Comparison of ENCODE assay signal across 15 cellular contexts in genomic region chr13:65836066-65836465, GRCh38.
DNase-seq lines count a peak whose midpoint lies in the region; ATAC-seq, FAIRE-seq and TF ChIP-seq lines count a peak whose summit lies in the region.
"Had no signal": no experiment of that assay in that cellular context is flagged by ENCODE, and none has a peak within 500 bp of the region (broad histone marks: within the 10 kb centered on the region; RNA-seq: fewer than 3 reads in every experiment).

No MANE protein-coding gene starts in this region.

- FAIRE-seq in bronchial epithelial cell (lab: Jason Lieb, UNC): no peak

- no peak for TF ChIP-seq CTCF in bronchial epithelial cell (IDR thresholded peaks at IDR 0.05; ENCODE audit: insufficient read depth, low read length, severe bottlenecking)

- DNase-seq in DMS53 (lab: John Stamatoyannopoulos, UW): peak; percentile 1
- DNase-seq in DMS53 treated with DMSO at 0.1 percent for 48 hours (lab: John Stamatoyannopoulos, UW; ENCODE audit: unreplicated experiment): no peak
- peak; percentile 69 for DNase-seq in NCI-H2171 treated with DMSO at 0.1 percent for 48 hours (lab: John Stamatoyannopoulos, UW)
- DNase-seq in bronchial epithelial cell (ENCODE audit: low read depth): peak; percentile 4
- DNase-seq in lung microvascular endothelial cell (ENCODE audit: low read depth in 2 of 2): peak; percentile 30 to 59
- DNase-seq in middle frontal gyrus (ENCODE audit: extremely low spot score, low spot score): no peak
- DNase-seq: 8988T, GF-D8, H9, NCI-H226, NCI-H526, OCI-M1, Right ventricle myocardium superior had no signal

- H3K27me3 ChIP-seq in bronchial epithelial cell (ENCODE audit: control insufficient read depth, insufficient read depth, low read length): no peaks in the 10 kb centered on the region

- no peak overlapping the region for H3K4me3 ChIP-seq in bronchial epithelial cell (ENCODE audit: low read depth, low read length)

- no peak for ATAC-seq in HG02870 (IDR thresholded peaks at IDR 0.05; ENCODE audit: unreplicated experiment)
- no peak for ATAC-seq in HG03457 (IDR thresholded peaks at IDR 0.05; ENCODE audit: unreplicated experiment)

- H3K36me3 ChIP-seq in bronchial epithelial cell (ENCODE audit: control insufficient read depth, insufficient read depth, low read length): no peaks in the 10 kb centered on the region

Comparison
In these comparisons a context has a peak if more than half of its experiments do, and no peak if none do; other contexts are left out.
1. DNase-seq: peak in DMS53 (single experiment), NCI-H2171 treated with DMSO at 0.1 percent for 48 hours (single experiment), bronchial epithelial cell (single experiment) and lung microvascular endothelial cell (2 of 2); none in DMS53 treated with DMSO at 0.1 percent for 48 hours (single experiment) and middle frontal gyrus (single experiment).